ENCODE assay signal across 8 cellular contexts in genomic region chr12:94788298-94788697, GRCh38.
"Had no signal": no experiment of that assay in that cellular context is flagged by ENCODE, and none has a peak within 500 bp of the region (broad histone marks: within the 10 kb centered on the region; RNA-seq: fewer than 3 reads in every experiment).

No MANE protein-coding gene starts in this region.

- H3K9ac ChIP-seq: KMS-11 had no signal

- FAIRE-seq: H1, H54, HTR-8/SVneo had no signal

- H3K27ac ChIP-seq: KMS-11 had no signal

- H3K4me3 ChIP-seq: GM23338 had no signal

- ATAC-seq: GM23338 had no signal

- DNase-seq: H9, HCEC 1CT, KBM-7 had no signal

- H3K4me2 ChIP-seq: GM23338, KMS-11 had no signal

- H2AFZ ChIP-seq: GM23338 had no signal
